18 cellular contexts compared by ENCODE assay signal in the genomic region with DNA sequence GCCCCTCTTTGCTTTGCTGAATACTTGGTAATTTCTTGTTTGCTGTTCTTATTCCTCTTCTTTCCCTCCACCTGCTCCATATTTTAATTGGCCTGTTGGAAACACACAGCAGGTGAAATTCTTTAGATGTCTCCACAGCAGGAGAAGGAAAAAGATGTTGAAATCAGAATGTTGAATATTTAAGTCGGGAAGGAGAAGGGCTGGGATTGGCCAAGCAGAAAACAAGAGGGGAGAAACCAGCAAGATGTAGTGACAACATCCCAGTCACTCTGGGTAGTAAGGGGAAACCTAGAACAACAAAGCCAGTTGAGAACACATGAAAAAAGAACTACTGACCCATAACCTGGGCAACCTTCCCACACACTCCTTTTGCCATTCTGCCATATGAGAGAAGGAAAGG. TPM values are rescaled to one million over a fixed set of nuclear protein-coding genes. Genes with fewer than 3 reads are reported as not detected.
DNase-seq lines count a peak whose midpoint lies in the region; ATAC-seq, FAIRE-seq and TF ChIP-seq lines count a peak whose summit lies in the region.
"Had no signal": no experiment of that assay in that cellular context is flagged by ENCODE, and none has a peak within 500 bp of the region (broad histone marks: within the 10 kb centered on the region; RNA-seq: fewer than 3 reads in every experiment).

No MANE protein-coding gene starts in this region.

- no peak for TF ChIP-seq POLR2A in GM12892 (IDR thresholded peaks at IDR 0.05; ENCODE audit: low read depth, low read length)

- H3K9me2 ChIP-seq in GM23338 (ENCODE audit: insufficient read depth): no peaks in the 10 kb centered on the region

- DNase-seq in GM23338 (ENCODE audit: low spot score): peak; percentile 72
- DNase-seq in WTC11 (ENCODE audit: low spot score): peak; percentile 10
- DNase-seq in iPS DF 19.7 (ENCODE audit: low read depth, low spot score): peak; percentile 83
- DNase-seq in nephron progenitor cell: no peak
- DNase-seq in NCI-H187 treated with DMSO at 0.1 percent for 48 hours (lab: John Stamatoyannopoulos, UW): no peak
- no peak for DNase-seq in GM12892 (ENCODE audit: insufficient read length)
- DNase-seq in SW480 (ENCODE audit: low spot score): no peak
- DNase-seq: Caco-2, GF-D8, GM23248, NCI-H1417 treated with DMSO at 0.1 percent for 48 hours, NCI-H1930, NCI-H345, NCI-H524 treated with DMSO at 0.1 percent for 48 hours had no signal

- peak overlapping the region; percentile 83 for H3K27ac ChIP-seq in GM23338 (ENCODE audit: low read depth)
- H3K27ac ChIP-seq: GM23248, SJSA1 had no signal

- H3K4me1 Mint-ChIP-seq in GM23338 (peaks cover 13% of the 10 kb centered on the region; the same call in 2 of the 3 replicates), WTC11 (peaks cover 20% of the 10 kb centered on the region), nephron progenitor cell (peaks cover 9% of the 10 kb centered on the region)
- H3K4me1 Mint-ChIP-seq: B cell had no signal

- no peak overlapping the region for H3K4me2 ChIP-seq in GM23338

- H3K27ac Mint-ChIP-seq in GM23338 (peak overlapping the region; percentile 94), WTC11 (peak overlapping the region; percentile 99), nephron progenitor cell (peak overlapping the region; percentile 86)
- H3K27ac Mint-ChIP-seq: B cell had no signal

- peak overlapping the region; percentile 3; the same call in 1 of the 3 replicates for H3K4me3 Mint-ChIP-seq in GM23338
- H3K4me3 Mint-ChIP-seq in WTC11: no peak overlapping the region; the same call in 1 of the 2 replicates
- H3K4me3 Mint-ChIP-seq in nephron progenitor cell: no peak overlapping the region
- H3K4me3 Mint-ChIP-seq: B cell had no signal

- TF ChIP-seq CTCF in GM23338 (conservative IDR thresholded peaks at IDR 0.05; ENCODE audit: low read depth in 2 of 2) (no peak), WTC11 (IDR thresholded peaks at IDR 0.05) (no peak), nephron progenitor cell (IDR thresholded peaks at IDR 0.05) (no peak)

- POLR2A ChIA-PET in WTC11 (lab: Charles Lee): interaction anchor here (0.6 kb wide), 1 partner anchor 13 kb away, joined by 5 read pairs; no protein-coding TSS in a partner anchor

- no peak overlapping the region for H3K4me3 ChIP-seq in GM23338
- H3K4me3 ChIP-seq: GM23248, SJSA1 had no signal

- H2AFZ ChIP-seq in GM23338: no peak overlapping the region
- H2AFZ ChIP-seq: GM23248 had no signal

- H3K36me3 Mint-ChIP-seq in GM23338 (ENCODE audit: low read depth) (0 out of 3 replicates have a peak, but pooled peaks cover 3% of the 10 kb centered on the region), WTC11 (no peaks in the 10 kb centered on the region), nephron progenitor cell (ENCODE audit: low read depth) (no peaks in the 10 kb centered on the region)

- H4K20me1 ChIP-seq in GM23338 (replicated peaks; ENCODE audit: insufficient read depth): no peaks in the 10 kb centered on the region

- FAIRE-seq in GM12892 (lab: Jason Lieb, UNC): no peak

- no peaks in the 10 kb centered on the region for H3K79me2 ChIP-seq in GM23338 (replicated peaks; ENCODE audit: insufficient read depth)

- ATAC-seq in GM23338 (peak; percentile 91), WTC11 (peak; percentile 98), GM21390 (IDR thresholded peaks at IDR 0.05; ENCODE audit: unreplicated experiment) (no peak)
- ATAC-seq: Panc1 had no signal

- no peaks in the 10 kb centered on the region for H3K36me3 ChIP-seq in GM23338 (ENCODE audit: insufficient read depth)
- H3K36me3 ChIP-seq: SJSA1 had no signal

- no peaks in the 10 kb centered on the region for H3K27me3 ChIP-seq in GM23338 (ENCODE audit: insufficient read depth)
- H3K27me3 ChIP-seq: SJSA1 had no signal

- H3F3A ChIP-seq in GM23338 (replicated peaks; ENCODE audit: low read depth): no peaks in the 10 kb centered on the region

- CTCF ChIA-PET in WTC11 (lab: Charles Lee): interaction anchor here (1.4 kb wide), 1 partner anchor 90 kb away, joined by 4 read pairs; no protein-coding TSS in a partner anchor

- H3K4me1 ChIP-seq in GM23338 (ENCODE audit: insufficient read depth): no peaks in the 10 kb centered on the region
- H3K4me1 ChIP-seq: Caco-2, SJSA1 had no signal

- peaks cover 2% of the 10 kb centered on the region for H3K27me3 Mint-ChIP-seq in GM23338 (ENCODE audit: insufficient read depth, low read depth, poor library complexity)
- H3K27me3 Mint-ChIP-seq in WTC11 (ENCODE audit: low read depth): no peaks in the 10 kb centered on the region
- H3K27me3 Mint-ChIP-seq in nephron progenitor cell (ENCODE audit: low read depth, poor library complexity): peaks cover 7% of the 10 kb centered on the region
- H3K27me3 Mint-ChIP-seq: B cell had no signal

- H3K9me3 Mint-ChIP-seq in GM23338: no peaks in the 10 kb centered on the region
- H3K9me3 Mint-ChIP-seq in WTC11: no peaks in the 10 kb centered on the region
- peaks cover 59% of the 10 kb centered on the region for H3K9me3 Mint-ChIP-seq in nephron progenitor cell

TF ChIP-seq in WTC11, 78 proteins besides CTCF, POLR2A, EP300 and RAD21 (continues in another document):
- TF ChIP-seq, protein P1, sequence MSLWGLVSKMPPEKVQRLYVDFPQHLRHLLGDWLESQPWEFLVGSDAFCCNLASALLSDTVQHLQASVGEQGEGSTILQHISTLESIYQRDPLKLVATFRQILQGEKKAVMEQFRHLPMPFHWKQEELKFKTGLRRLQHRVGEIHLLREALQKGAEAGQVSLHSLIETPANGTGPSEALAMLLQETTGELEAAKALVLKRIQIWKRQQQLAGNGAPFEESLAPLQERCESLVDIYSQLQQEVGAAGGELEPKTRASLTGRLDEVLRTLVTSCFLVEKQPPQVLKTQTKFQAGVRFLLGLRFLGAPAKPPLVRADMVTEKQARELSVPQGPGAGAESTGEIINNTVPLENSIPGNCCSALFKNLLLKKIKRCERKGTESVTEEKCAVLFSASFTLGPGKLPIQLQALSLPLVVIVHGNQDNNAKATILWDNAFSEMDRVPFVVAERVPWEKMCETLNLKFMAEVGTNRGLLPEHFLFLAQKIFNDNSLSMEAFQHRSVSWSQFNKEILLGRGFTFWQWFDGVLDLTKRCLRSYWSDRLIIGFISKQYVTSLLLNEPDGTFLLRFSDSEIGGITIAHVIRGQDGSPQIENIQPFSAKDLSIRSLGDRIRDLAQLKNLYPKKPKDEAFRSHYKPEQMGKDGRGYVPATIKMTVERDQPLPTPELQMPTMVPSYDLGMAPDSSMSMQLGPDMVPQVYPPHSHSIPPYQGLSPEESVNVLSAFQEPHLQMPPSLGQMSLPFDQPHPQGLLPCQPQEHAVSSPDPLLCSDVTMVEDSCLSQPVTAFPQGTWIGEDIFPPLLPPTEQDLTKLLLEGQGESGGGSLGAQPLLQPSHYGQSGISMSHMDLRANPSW (CRISPR knock-in tag; conservative IDR thresholded peaks at IDR 0.05; ENCODE audit: low read depth): no peak
- TF ChIP-seq ZNF396 (CRISPR knock-in tag; IDR thresholded peaks at IDR 0.05; ENCODE audit: borderline replicate concordance) (no peak), ZNF263 (CRISPR knock-in tag; IDR thresholded peaks at IDR 0.05; ENCODE audit: low read depth) (no peak), MXD4 (CRISPR knock-in tag; IDR thresholded peaks at IDR 0.05; ENCODE audit: borderline replicate concordance) (no peak), JUN (CRISPR knock-in tag; IDR thresholded peaks at IDR 0.05) (no peak)
- TF ChIP-seq, protein P2, sequence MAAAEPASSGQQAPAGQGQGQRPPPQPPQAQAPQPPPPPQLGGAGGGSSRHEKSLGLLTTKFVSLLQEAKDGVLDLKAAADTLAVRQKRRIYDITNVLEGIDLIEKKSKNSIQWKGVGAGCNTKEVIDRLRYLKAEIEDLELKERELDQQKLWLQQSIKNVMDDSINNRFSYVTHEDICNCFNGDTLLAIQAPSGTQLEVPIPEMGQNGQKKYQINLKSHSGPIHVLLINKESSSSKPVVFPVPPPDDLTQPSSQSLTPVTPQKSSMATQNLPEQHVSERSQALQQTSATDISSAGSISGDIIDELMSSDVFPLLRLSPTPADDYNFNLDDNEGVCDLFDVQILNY (CRISPR knock-in tag; IDR thresholded peaks at IDR 0.05): no peak
- TF ChIP-seq, protein P3, sequence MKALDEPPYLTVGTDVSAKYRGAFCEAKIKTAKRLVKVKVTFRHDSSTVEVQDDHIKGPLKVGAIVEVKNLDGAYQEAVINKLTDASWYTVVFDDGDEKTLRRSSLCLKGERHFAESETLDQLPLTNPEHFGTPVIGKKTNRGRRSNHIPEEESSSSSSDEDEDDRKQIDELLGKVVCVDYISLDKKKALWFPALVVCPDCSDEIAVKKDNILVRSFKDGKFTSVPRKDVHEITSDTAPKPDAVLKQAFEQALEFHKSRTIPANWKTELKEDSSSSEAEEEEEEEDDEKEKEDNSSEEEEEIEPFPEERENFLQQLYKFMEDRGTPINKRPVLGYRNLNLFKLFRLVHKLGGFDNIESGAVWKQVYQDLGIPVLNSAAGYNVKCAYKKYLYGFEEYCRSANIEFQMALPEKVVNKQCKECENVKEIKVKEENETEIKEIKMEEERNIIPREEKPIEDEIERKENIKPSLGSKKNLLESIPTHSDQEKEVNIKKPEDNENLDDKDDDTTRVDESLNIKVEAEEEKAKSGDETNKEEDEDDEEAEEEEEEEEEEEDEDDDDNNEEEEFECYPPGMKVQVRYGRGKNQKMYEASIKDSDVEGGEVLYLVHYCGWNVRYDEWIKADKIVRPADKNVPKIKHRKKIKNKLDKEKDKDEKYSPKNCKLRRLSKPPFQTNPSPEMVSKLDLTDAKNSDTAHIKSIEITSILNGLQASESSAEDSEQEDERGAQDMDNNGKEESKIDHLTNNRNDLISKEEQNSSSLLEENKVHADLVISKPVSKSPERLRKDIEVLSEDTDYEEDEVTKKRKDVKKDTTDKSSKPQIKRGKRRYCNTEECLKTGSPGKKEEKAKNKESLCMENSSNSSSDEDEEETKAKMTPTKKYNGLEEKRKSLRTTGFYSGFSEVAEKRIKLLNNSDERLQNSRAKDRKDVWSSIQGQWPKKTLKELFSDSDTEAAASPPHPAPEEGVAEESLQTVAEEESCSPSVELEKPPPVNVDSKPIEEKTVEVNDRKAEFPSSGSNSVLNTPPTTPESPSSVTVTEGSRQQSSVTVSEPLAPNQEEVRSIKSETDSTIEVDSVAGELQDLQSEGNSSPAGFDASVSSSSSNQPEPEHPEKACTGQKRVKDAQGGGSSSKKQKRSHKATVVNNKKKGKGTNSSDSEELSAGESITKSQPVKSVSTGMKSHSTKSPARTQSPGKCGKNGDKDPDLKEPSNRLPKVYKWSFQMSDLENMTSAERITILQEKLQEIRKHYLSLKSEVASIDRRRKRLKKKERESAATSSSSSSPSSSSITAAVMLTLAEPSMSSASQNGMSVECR (CRISPR knock-in tag; IDR thresholded peaks at IDR 0.05; ENCODE audit: borderline replicate concordance): no peak
- TF ChIP-seq, protein P4, sequence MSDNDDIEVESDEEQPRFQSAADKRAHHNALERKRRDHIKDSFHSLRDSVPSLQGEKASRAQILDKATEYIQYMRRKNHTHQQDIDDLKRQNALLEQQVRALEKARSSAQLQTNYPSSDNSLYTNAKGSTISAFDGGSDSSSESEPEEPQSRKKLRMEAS (CRISPR knock-in tag; IDR thresholded peaks at IDR 0.05): no peak

RNA-seq across cellular contexts. Expression of a gene that starts 37.3 kb away (rescaled TPM):
- total RNA-seq in GM23338 (2014; rRNA removed; shearing (Covaris generic)): 92.8 and 94.0 TPM in 2 replicates
- polyA plus RNA-seq in GM23338 (2016; fragmentation: Nextera tagmentation; extraction: Ambion mirVana): 68.8 and 80.0 TPM in 2 replicates
- total RNA-seq in WTC11 (2021): 68.2 to 70.5 TPM (median 69.0 TPM) in 3 replicates
- polyA plus RNA-seq in GM12892 (2012; ENCODE audit: missing spikeins): 46.4 TPM

Comparison
In these comparisons a context has a peak if more than half of its experiments do, and no peak if none do; other contexts are left out.
1. DNase-seq: peak in GM23338 (single experiment), WTC11 (single experiment) and iPS DF 19.7 (single experiment); none in nephron progenitor cell (single experiment), NCI-H187 treated with DMSO at 0.1 percent for 48 hours (single experiment), GM12892 (single experiment) and SW480 (single experiment).
2. Peak in every context shown above with its lines, with median percentiles within 50 percentile points of each other: H3K27ac Mint-ChIP-seq.